Comparison of ENCODE assay signal across 11 cellular contexts in genomic region chr14:31326111-31326510, GRCh38.
DNase-seq lines count a peak whose midpoint lies in the region; ATAC-seq and TF ChIP-seq lines count a peak whose summit lies in the region.
"Had no signal": no experiment of that assay in that cellular context is flagged by ENCODE, and none has a peak within 500 bp of the region (broad histone marks: within the 10 kb centered on the region; RNA-seq: fewer than 3 reads in every experiment).

No MANE protein-coding gene starts in this region.

- DNase-seq in MCF 10A (ENCODE audit: unreplicated experiment), result peak; percentile 31
- no peak for DNase-seq in breast epithelium (ENCODE audit: low spot score in 2 of 2)
- peak; percentile 62 for DNase-seq in PC-3
- no peak for DNase-seq in epithelial cell of proximal tubule (ENCODE audit: low read depth)
- DNase-seq in NCI-H226, result no peak
- no peak for DNase-seq in retina
- no peak for DNase-seq in Peyer's patch
- DNase-seq: effector memory CD8-positive, alpha-beta T cell; NCI-H345; T-helper 9 cell had no signal

- no peaks in the 10 kb centered on the region for H3K79me2 ChIP-seq in PC-3 (ENCODE audit: low read length)

- H3K4me3 Mint-ChIP-seq in MCF 10A (ENCODE audit: unreplicated experiment), result no peak overlapping the region
- H3K4me3 Mint-ChIP-seq in activated T-helper 17 cell treated with anti-CD3 and anti-CD28 coated beads, Interleukin-2, amount 50 U/mL, for 72 hours, result no peak overlapping the region
- H3K4me3 Mint-ChIP-seq: effector memory CD8-positive, alpha-beta T cell had no signal

- BruUV-seq in MCF 10A (replicated peaks; lab: Mats Ljungman, UMichigan), result no TSS peak
- BruUV-seq in PC-3 (replicated peaks; lab: Mats Ljungman, UMichigan), result no TSS peak

- no peaks in the 10 kb centered on the region for H3K36me3 ChIP-seq in breast epithelium
- peaks cover 9% of the 10 kb centered on the region; the same call in 1 of the 2 replicates for H3K36me3 ChIP-seq in PC-3 (ENCODE audit: low read depth, low read length)
- H3K36me3 ChIP-seq in Peyer's patch, result peaks cover 0 to 26% (median 0%) of the 10 kb centered on the region in 3 donors

- H3F3A ChIP-seq in PC-3 (ENCODE audit: low read length, unreplicated experiment), result no peaks in the 10 kb centered on the region

- ATAC-seq in PC-3, result peak; percentile 75
- no peak for ATAC-seq in activated T-helper 17 cell treated with anti-CD3 and anti-CD28 coated beads, Interleukin-2, amount 50 U/mL, for 72 hours (replicated peaks)
- ATAC-seq: effector memory CD8-positive, alpha-beta T cell had no signal

- H3K9ac ChIP-seq in PC-3 (ENCODE audit: low read length), result no peak overlapping the region

- TF ChIP-seq POLR2A in breast epithelium (IDR thresholded peaks at IDR 0.05) (no peak), Peyer's patch (IDR thresholded peaks at IDR 0.05) (no peak)

- POLR2A ChIA-PET in MCF 10A (lab: Yijun Ruan, JAX), result interaction anchor here (0.7 to 1.3 kb wide), 2 partner anchors 119 to 238 kb away, joined by 3 to 4 read pairs; partner anchors contain the start of gene HECTD1
- POLR2A ChIA-PET in PC-3 (lab: Charles Lee; ENCODE audit: unreplicated experiment), result interaction anchor here (0.6 kb wide), 2 partner anchors 52 to 126 kb away, joined by 3 to 16 read pairs; no protein-coding TSS in a partner anchor

- H3K4me1 ChIP-seq in breast epithelium, result no peaks in the 10 kb centered on the region
- H3K4me1 ChIP-seq in PC-3 (ENCODE audit: insufficient read depth, low read length), result no peaks in the 10 kb centered on the region
- no peaks in the 10 kb centered on the region for H3K4me1 ChIP-seq in Peyer's patch

- TF ChIP-seq CTCF in MCF 10A (IDR thresholded peaks at IDR 0.05; ENCODE audit: unreplicated experiment) (peak; percentile 7), breast epithelium (IDR thresholded peaks at IDR 0.05) (no peak), PC-3 (conservative IDR thresholded peaks at IDR 0.05; ENCODE audit: low read depth, low read length) (peak; percentile 65), epithelial cell of proximal tubule (conservative IDR thresholded peaks at IDR 0.05; ENCODE audit: low read depth, low read length) (peak; percentile 32), Peyer's patch (IDR thresholded peaks at IDR 0.05) (peak in 1 of 6 experiments; percentile 10)

- peaks cover 31% of the 10 kb centered on the region for H3K36me3 Mint-ChIP-seq in MCF 10A (ENCODE audit: insufficient read depth, unreplicated experiment)
- peaks cover 20% of the 10 kb centered on the region for H3K36me3 Mint-ChIP-seq in activated T-helper 17 cell treated with anti-CD3 and anti-CD28 coated beads, Interleukin-2, amount 50 U/mL, for 72 hours (ENCODE audit: low read depth)

- H3K9me2 ChIP-seq in PC-3 (replicated peaks; ENCODE audit: low read length), result no peaks in the 10 kb centered on the region

- no peak overlapping the region for H2AFZ ChIP-seq in PC-3 (ENCODE audit: low read length)

- H3K4me3 ChIP-seq in breast epithelium (no peak overlapping the region), PC-3 (ENCODE audit: low read length) (no peak overlapping the region), epithelial cell of proximal tubule (ENCODE audit: low read depth, low read length) (no peak overlapping the region), Peyer's patch (no peak overlapping the region)

- no peaks in the 10 kb centered on the region for H3K4me1 Mint-ChIP-seq in MCF 10A (ENCODE audit: insufficient read depth, unreplicated experiment)
- H3K4me1 Mint-ChIP-seq in activated T-helper 17 cell treated with anti-CD3 and anti-CD28 coated beads, Interleukin-2, amount 50 U/mL, for 72 hours, result no peaks in the 10 kb centered on the region

- no peaks in the 10 kb centered on the region for H3K27me3 Mint-ChIP-seq in MCF 10A (ENCODE audit: insufficient read depth, unreplicated experiment)
- no peaks in the 10 kb centered on the region for H3K27me3 Mint-ChIP-seq in activated T-helper 17 cell treated with anti-CD3 and anti-CD28 coated beads, Interleukin-2, amount 50 U/mL, for 72 hours
- H3K27me3 Mint-ChIP-seq: effector memory CD8-positive, alpha-beta T cell had no signal

- H3K9me3 Mint-ChIP-seq in MCF 10A (ENCODE audit: unreplicated experiment), result no peaks in the 10 kb centered on the region
- H3K9me3 Mint-ChIP-seq in activated T-helper 17 cell treated with anti-CD3 and anti-CD28 coated beads, Interleukin-2, amount 50 U/mL, for 72 hours, result peaks cover under 1% of the 10 kb centered on the region
- H3K9me3 Mint-ChIP-seq: effector memory CD8-positive, alpha-beta T cell had no signal

- intact Hi-C loops in MCF 10A (cut with micrococcal nuclease), result no loop called here
- intact Hi-C loops in breast epithelium (cut with DNase I; ENCODE audit: low total_unique reads), result no loop called here
- intact Hi-C loops in PC-3 (cut with micrococcal nuclease), result no loop called here

- CTCF ChIA-PET in MCF 10A (lab: Yijun Ruan, JAX) (interaction anchor here (0.6 to 1.5 kb wide), 9 partner anchors 8 to 295 kb away, joined by 3 to 6 read pairs (median 3); partner anchors contain the start of gene HECTD1), PC-3 (lab: Charles Lee) (interaction anchor here (0.6 to 0.7 kb wide), 5 partner anchors 63 to 291 kb away, joined by 3 to 6 read pairs (median 3); no protein-coding TSS in a partner anchor)

- no peaks in the 10 kb centered on the region for H4K20me1 ChIP-seq in PC-3 (ENCODE audit: low read length)

- H3K9me3 ChIP-seq in breast epithelium (peaks cover 10 to 12% of the 10 kb centered on the region in 2 donors), PC-3 (ENCODE audit: low read length) (no peaks in the 10 kb centered on the region), Peyer's patch (peaks cover 0 to 10% (median 4%) of the 10 kb centered on the region in 4 donors)

- no peak overlapping the region for H3K4me2 ChIP-seq in PC-3 (ENCODE audit: low read length)

- no peak overlapping the region for H3K27ac ChIP-seq in breast epithelium
- H3K27ac ChIP-seq in PC-3 (ENCODE audit: low read length), result no peak overlapping the region
- no peak overlapping the region for H3K27ac ChIP-seq in Peyer's patch

- H3K27ac Mint-ChIP-seq in MCF 10A (ENCODE audit: low read depth, unreplicated experiment), result no peak overlapping the region
- H3K27ac Mint-ChIP-seq in activated T-helper 17 cell treated with anti-CD3 and anti-CD28 coated beads, Interleukin-2, amount 50 U/mL, for 72 hours, result no peak overlapping the region

- H3K27me3 ChIP-seq in breast epithelium (no peaks in the 10 kb centered on the region), PC-3 (ENCODE audit: low read length) (no peaks in the 10 kb centered on the region), Peyer's patch (no peaks in the 10 kb centered on the region)

Comparison
In these comparisons a context has a peak if more than half of its experiments do, and no peak if none do; other contexts are left out.
1. DNase-seq: peak in MCF 10A (single experiment) and PC-3 (single experiment); none in breast epithelium (0 of 2), epithelial cell of proximal tubule (single experiment), NCI-H226 (single experiment), retina (single experiment) and Peyer's patch (0 of 3).
2. CTCF ChIP-seq: peak in MCF 10A (single experiment), PC-3 (single experiment) and epithelial cell of proximal tubule (single experiment); none in breast epithelium (0 of 3).